Comparison of ENCODE assay signal across 1 cellular context in genomic region chr5:68239485-68239884, GRCh38.
TF ChIP-seq lines count a peak whose summit lies in the region.

No MANE protein-coding gene starts in this region.

TF ChIP-seq in HepG2, 621 proteins besides CTCF, POLR2A, EP300 and RAD21 (continued from another document and continues in another):
- 0 out of 2 replicates have a peak, but pooled peaks have one; percentile 66 for TF ChIP-seq ZNF230 (CRISPR knock-in tag; IDR thresholded peaks at IDR 0.05)
- TF ChIP-seq TOPORS (CRISPR knock-in tag; IDR thresholded peaks at IDR 0.05): no peak
- TF ChIP-seq FOXO1 (CRISPR knock-in tag; IDR thresholded peaks at IDR 0.05): peak; percentile 95
- peak; percentile 73; the same call in 1 of the 2 replicates for TF ChIP-seq SOX13 (IDR thresholded peaks at IDR 0.05)
- peak in 1 of 2 experiments; percentile 91; a peak in 2 of 4 replicates for TF ChIP-seq SOX13 (CRISPR knock-in tag; conservative IDR thresholded peaks at IDR 0.05 in 1 of 2, IDR thresholded peaks at IDR 0.05 in 1 of 2)
- TF ChIP-seq ZNF580 (CRISPR knock-in tag; IDR thresholded peaks at IDR 0.05; ENCODE audit: borderline replicate concordance, low read depth): 0 out of 2 replicates have a peak, but pooled peaks have one; percentile 60
- no peak for TF ChIP-seq ZNF276 (CRISPR knock-in tag; IDR thresholded peaks at IDR 0.05; ENCODE audit: low read depth)
- peak; percentile 90 for TF ChIP-seq ZBTB10 (CRISPR knock-in tag; IDR thresholded peaks at IDR 0.05; ENCODE audit: borderline replicate concordance)
- TF ChIP-seq FUBP1 (CRISPR knock-in tag; IDR thresholded peaks at IDR 0.05; ENCODE audit: borderline replicate concordance): 0 out of 2 replicates have a peak, but pooled peaks have one; percentile 47
- no peak for TF ChIP-seq ZNF83 (CRISPR knock-in tag; IDR thresholded peaks at IDR 0.05; ENCODE audit: borderline replicate concordance)
- peak; percentile 70; the same call in 1 of the 2 replicates for TF ChIP-seq ZNF691 (CRISPR knock-in tag; IDR thresholded peaks at IDR 0.05; ENCODE audit: borderline replicate concordance, low read depth)
- no peak for TF ChIP-seq ZNF430 (CRISPR knock-in tag; IDR thresholded peaks at IDR 0.05)
- TF ChIP-seq FIP1L1 (IDR thresholded peaks at IDR 0.05; ENCODE audit: borderline replicate concordance, insufficient read depth, low read depth, low read length): no peak
- TF ChIP-seq PBX2 (CRISPR knock-in tag; IDR thresholded peaks at IDR 0.05): peak; percentile 24; the same call in 1 of the 2 replicates
- no peak for TF ChIP-seq RBFOX2 (IDR thresholded peaks at IDR 0.05; ENCODE audit: low read depth, low read length)
- peak; percentile 93; the same call in 1 of the 2 replicates for TF ChIP-seq SMAD3 (CRISPR knock-in tag; IDR thresholded peaks at IDR 0.05)
- TF ChIP-seq ZNF615 (CRISPR knock-in tag; IDR thresholded peaks at IDR 0.05; ENCODE audit: borderline replicate concordance): no peak
- no peak for TF ChIP-seq MBNL3 (CRISPR knock-in tag; conservative IDR thresholded peaks at IDR 0.05)
- no peak for TF ChIP-seq POLR2AphosphoS5 (IDR thresholded peaks at IDR 0.05; ENCODE audit: low read depth, low read length)
- peak; percentile 66; the same call in 1 of the 2 replicates for TF ChIP-seq MXD4 (CRISPR knock-in tag; IDR thresholded peaks at IDR 0.05)
- TF ChIP-seq MYC (CRISPR knock-in tag; IDR thresholded peaks at IDR 0.05; ENCODE audit: borderline replicate concordance): peak; percentile 63; the same call in 1 of the 2 replicates
- no peak for TF ChIP-seq KDM5B (CRISPR knock-in tag; IDR thresholded peaks at IDR 0.05; ENCODE audit: borderline replicate concordance)
- TF ChIP-seq ZBTB42 (CRISPR knock-in tag; IDR thresholded peaks at IDR 0.05): no peak
- TF ChIP-seq ZSCAN29 (CRISPR knock-in tag; conservative IDR thresholded peaks at IDR 0.05): no peak
- no peak for TF ChIP-seq ZBTB49 (CRISPR knock-in tag; IDR thresholded peaks at IDR 0.05; ENCODE audit: borderline replicate concordance)
- TF ChIP-seq ZFX (CRISPR knock-in tag; IDR thresholded peaks at IDR 0.05; ENCODE audit: low read depth): no peak
- TF ChIP-seq SAFB2 (CRISPR knock-in tag; IDR thresholded peaks at IDR 0.05; ENCODE audit: borderline replicate concordance, low read depth): no peak; the same call in 1 of the 2 replicates
- TF ChIP-seq ZNF572 (CRISPR knock-in tag; IDR thresholded peaks at IDR 0.05): no peak
- no peak for TF ChIP-seq PBX3 (CRISPR knock-in tag; IDR thresholded peaks at IDR 0.05; ENCODE audit: borderline replicate concordance)
- no peak for TF ChIP-seq NR1H2 (CRISPR knock-in tag; IDR thresholded peaks at IDR 0.05; ENCODE audit: borderline replicate concordance, low read depth)
- peak; percentile 99 for TF ChIP-seq HMG20B (CRISPR knock-in tag; conservative IDR thresholded peaks at IDR 0.05)
- peak; percentile 49; the same call in 1 of the 2 replicates for TF ChIP-seq DMAP1 (CRISPR knock-in tag; IDR thresholded peaks at IDR 0.05)
- no peak for TF ChIP-seq KAT2B (IDR thresholded peaks at IDR 0.05; ENCODE audit: borderline replicate concordance, low read depth, low read length)
- TF ChIP-seq JARID2 (CRISPR knock-in tag; IDR thresholded peaks at IDR 0.05; ENCODE audit: insufficient replicate concordance): no peak
- TF ChIP-seq NCOR1 (IDR thresholded peaks at IDR 0.05; ENCODE audit: borderline replicate concordance, low read length): peak; percentile 86; the same call in 1 of the 2 replicates
- TF ChIP-seq ATF6 (CRISPR knock-in tag; conservative IDR thresholded peaks at IDR 0.05): no peak
- peak; percentile 87 for TF ChIP-seq MIXL1 (CRISPR knock-in tag; IDR thresholded peaks at IDR 0.05)
- peak; percentile 81 for TF ChIP-seq ZMYM2 (CRISPR knock-in tag; IDR thresholded peaks at IDR 0.05)
- no peak for TF ChIP-seq BHLHE40 (IDR thresholded peaks at IDR 0.05; ENCODE audit: low read length)
- TF ChIP-seq MXD1 (CRISPR knock-in tag; IDR thresholded peaks at IDR 0.05): no peak
- TF ChIP-seq GLI4 (CRISPR knock-in tag; IDR thresholded peaks at IDR 0.05; ENCODE audit: borderline replicate concordance): no peak
- no peak for TF ChIP-seq ZNF552 (CRISPR knock-in tag; IDR thresholded peaks at IDR 0.05; ENCODE audit: borderline replicate concordance)
- TF ChIP-seq RBM39 (IDR thresholded peaks at IDR 0.05; ENCODE audit: low read depth, low read length, poor library complexity, severe bottlenecking): no peak
- TF ChIP-seq GATAD2A (CRISPR knock-in tag; IDR thresholded peaks at IDR 0.05): peak; percentile 99
- no peak for TF ChIP-seq ZNF816 (CRISPR knock-in tag; IDR thresholded peaks at IDR 0.05; ENCODE audit: borderline replicate concordance)
- TF ChIP-seq BRD4 (CRISPR knock-in tag; IDR thresholded peaks at IDR 0.05): no peak
- TF ChIP-seq RBM22 (optimal IDR thresholded peaks at IDR 0.05; ENCODE audit: low read length): peak; percentile 60
- peak; percentile 93 for TF ChIP-seq DPF2 (CRISPR knock-in tag; IDR thresholded peaks at IDR 0.05; ENCODE audit: borderline replicate concordance, low read depth)
- no peak for TF ChIP-seq ZNF235 (CRISPR knock-in tag; IDR thresholded peaks at IDR 0.05; ENCODE audit: borderline replicate concordance)
- no peak for TF ChIP-seq SMAD1 (CRISPR knock-in tag; IDR thresholded peaks at IDR 0.05; ENCODE audit: borderline replicate concordance, low read depth)
- TF ChIP-seq ELF3 (CRISPR knock-in tag; IDR thresholded peaks at IDR 0.05): peak; percentile 79
- no peak for TF ChIP-seq FOXO4 (CRISPR knock-in tag; conservative IDR thresholded peaks at IDR 0.05)
